31 cellular contexts compared by ENCODE assay signal in the genomic region with DNA sequence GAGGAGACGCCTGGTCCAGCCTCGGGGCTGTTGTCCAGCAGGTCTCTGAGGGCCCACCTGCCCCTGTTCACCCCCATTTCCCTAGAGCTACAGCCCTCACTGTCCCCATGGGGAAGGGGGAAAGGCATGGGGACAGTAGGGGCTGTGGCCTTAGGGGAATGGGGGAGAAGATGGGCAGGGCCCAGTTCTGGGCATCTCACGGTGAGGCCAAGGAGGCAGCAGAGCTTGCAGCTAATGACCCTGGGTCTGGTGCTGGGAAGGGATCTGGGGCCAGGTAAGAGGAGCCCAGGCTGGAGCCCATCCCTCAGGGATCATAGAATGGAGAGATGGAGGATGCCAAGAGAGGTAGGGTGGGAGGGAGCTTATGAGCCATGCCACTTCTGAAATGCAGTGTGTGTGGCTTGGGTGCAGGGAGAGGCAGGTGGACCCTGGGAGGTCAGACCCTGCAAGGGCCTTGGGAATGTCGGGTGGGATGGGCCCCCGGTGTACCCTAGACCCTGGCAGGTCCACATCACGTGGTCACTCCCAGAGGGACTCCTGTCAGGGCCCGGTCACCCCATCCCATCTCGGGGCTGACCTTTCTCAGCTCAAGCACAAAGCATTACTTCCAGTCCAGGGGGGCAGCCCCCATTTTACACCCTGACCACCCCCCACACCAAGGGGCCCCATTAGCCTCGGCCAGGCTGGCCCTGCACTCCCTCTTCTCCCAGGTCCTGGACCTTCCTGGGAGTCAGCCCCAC.
"Had no signal": no experiment of that assay in that cellular context is flagged by ENCODE, and none has a peak within 500 bp of the region (broad histone marks: within the 10 kb centered on the region; RNA-seq: fewer than 3 reads in every experiment).

No MANE protein-coding gene starts in this region.

- H3K27me3 ChIP-seq: ascending aorta, breast epithelium, cardiac muscle cell, colonic mucosa, dorsolateral prefrontal cortex, esophagus muscularis mucosa, foreskin keratinocyte, gastrocnemius medialis, heart left ventricle had no signal

- H3K4me3 ChIP-seq: ascending aorta, breast epithelium, cardiac muscle cell, colonic mucosa, dorsolateral prefrontal cortex, esophagus muscularis mucosa, gastrocnemius medialis, heart left ventricle had no signal

- H3K9me3 ChIP-seq: ascending aorta, breast epithelium, colonic mucosa, esophagus muscularis mucosa, gastrocnemius medialis, heart left ventricle had no signal

- H3K4me1 ChIP-seq: ascending aorta, breast epithelium, colonic mucosa, esophagus muscularis mucosa, foreskin keratinocyte, gastrocnemius medialis, heart left ventricle had no signal

- H3K4me3 Mint-ChIP-seq: activated B cell treated with CpG ODN at 0.5 μM for 24 hours; activated CD4-positive, alpha-beta memory T cell treated with anti-CD3 and anti-CD28 coated beads for 36 hours; activated CD4-positive, alpha-beta T cell treated with anti-CD3 and anti-CD28 coated beads for 36 hours; activated CD4-positive, alpha-beta T cell treated with anti-CD3 and anti-CD28 coated beads, Interleukin-2, amount 10 ng/mL, durations not matched to agents 24 days and 14 days; activated CD8-positive, alpha-beta memory T cell treated with anti-CD3 and anti-CD28 coated beads, Interleukin-2, amount 10 ng/mL, durations not matched to agents 7 days and 5 days; activated CD8-positive, alpha-beta T cell treated with anti-CD3 and anti-CD28 coated beads, Interleukin-2, amount 10 ng/mL, durations not matched to agents 7 days and 5 days; activated naive CD4-positive, alpha-beta T cell treated with anti-CD3 and anti-CD28 coated beads for 36 hours; activated naive CD8-positive, alpha-beta T cell; activated T-helper 1 cell treated with anti-CD3 and anti-CD28 coated beads, Interleukin-12 subunit alpha, Interleukin-12 subunit beta, Interleukin-2, Interleukin-4 antibody, amounts not matched to agents 30 ng/mL and 10 ng/mL and 1 ng/mL, durations not matched to agents 14 hours and 24 hours and 36 hours; brain; central memory CD8-positive, alpha-beta T cell; endodermal cell had no signal

- ATAC-seq: activated CD4-positive, alpha-beta T cell treated with anti-CD3 and anti-CD28 coated beads for 36 hours; activated CD8-positive, alpha-beta memory T cell treated with anti-CD3 and anti-CD28 coated beads, Interleukin-2, amount 10 ng/mL, durations not matched to agents 7 days and 5 days; activated CD8-positive, alpha-beta T cell treated with anti-CD3 and anti-CD28 coated beads, Interleukin-2, amount 10 ng/mL, durations not matched to agents 7 days and 5 days; foreskin keratinocyte; gastrocnemius medialis; heart left ventricle had no signal

- H3K9me3 Mint-ChIP-seq: activated B cell treated with CpG ODN at 0.5 μM for 24 hours; activated CD4-positive, alpha-beta memory T cell treated with anti-CD3 and anti-CD28 coated beads for 36 hours; activated CD4-positive, alpha-beta T cell treated with anti-CD3 and anti-CD28 coated beads, Interleukin-2, amount 10 ng/mL, durations not matched to agents 24 days and 14 days; activated naive CD4-positive, alpha-beta T cell treated with anti-CD3 and anti-CD28 coated beads for 36 hours; activated T-helper 1 cell treated with anti-CD3 and anti-CD28 coated beads, Interleukin-12 subunit alpha, Interleukin-12 subunit beta, Interleukin-2, Interleukin-4 antibody, amounts not matched to agents 30 ng/mL and 10 ng/mL and 1 ng/mL, durations not matched to agents 14 hours and 24 hours and 36 hours; activated T-helper 2 cell treated with anti-CD3 and anti-CD28 coated beads, Interferon-gamma antibody, Interleukin-2, Interleukin-4, amounts not matched to agents 10 μg/mL and 5 μg/mL and 100 μg/mL, durations not matched to agents 14 hours and 24 hours and 36 hours; brain; central memory CD8-positive, alpha-beta T cell; endodermal cell had no signal

- DNase-seq: activated B cell treated with CpG ODN at 0.5 μM for 24 hours; activated CD4-positive, alpha-beta memory T cell treated with anti-CD3 and anti-CD28 coated beads for 36 hours; activated CD4-positive, alpha-beta T cell treated with anti-CD3 and anti-CD28 coated beads for 36 hours; activated CD4-positive, alpha-beta T cell treated with anti-CD3 and anti-CD28 coated beads, Interleukin-2, amount 10 ng/mL, durations not matched to agents 24 days and 14 days; activated CD4-positive, CD25-positive, alpha-beta regulatory T cell treated with anti-CD3 and anti-CD28 coated beads, Interleukin-2, amount 50 U/mL, for 72 hours; activated CD8-positive, alpha-beta memory T cell treated with anti-CD3 and anti-CD28 coated beads, Interleukin-2, amount 10 ng/mL, durations not matched to agents 7 days and 5 days; activated CD8-positive, alpha-beta memory T cell treated with anti-CD3 and anti-CD28 coated beads, Interleukin-2, amount 50 U/mL, for 4 hours; activated CD8-positive, alpha-beta T cell treated with anti-CD3 and anti-CD28 coated beads, Interleukin-2, amount 10 ng/mL, durations not matched to agents 7 days and 5 days; activated effector memory CD4-positive, alpha-beta T cell treated with anti-CD3 and anti-CD28 coated beads, Interleukin-2, amount 50 U/mL, for 16 hours; activated naive CD4-positive, alpha-beta T cell treated with anti-CD3 and anti-CD28 coated beads for 36 hours; activated T-cell treated with anti-CD3 and anti-CD28 coated beads, Interleukin-2, amount 50 U/mL, for 1 hour; activated T-cell treated with anti-CD3 and anti-CD28 coated beads, Interleukin-2, amount 50 U/mL, for 48 hours; colonic mucosa; effector memory CD4-positive, alpha-beta T cell; endodermal cell; foreskin keratinocyte; gastrocnemius medialis; glutamatergic neuron; heart left ventricle; T-helper 2 cell had no signal

- H3K36me3 Mint-ChIP-seq: activated CD4-positive, alpha-beta memory T cell treated with anti-CD3 and anti-CD28 coated beads for 36 hours; activated CD8-positive, alpha-beta memory T cell treated with anti-CD3 and anti-CD28 coated beads, Interleukin-2, amount 10 ng/mL, durations not matched to agents 7 days and 5 days; activated naive CD8-positive, alpha-beta T cell; brain had no signal

- H3K4me1 Mint-ChIP-seq: activated CD4-positive, alpha-beta T cell treated with anti-CD3 and anti-CD28 coated beads for 36 hours; activated CD8-positive, alpha-beta memory T cell treated with anti-CD3 and anti-CD28 coated beads, Interleukin-2, amount 10 ng/mL, durations not matched to agents 7 days and 5 days; brain; central memory CD8-positive, alpha-beta T cell; endodermal cell had no signal

- H3K27ac Mint-ChIP-seq: activated B cell treated with CpG ODN at 0.5 μM for 24 hours; activated CD4-positive, alpha-beta memory T cell treated with anti-CD3 and anti-CD28 coated beads for 36 hours; activated CD4-positive, alpha-beta T cell treated with anti-CD3 and anti-CD28 coated beads for 36 hours; activated CD4-positive, alpha-beta T cell treated with anti-CD3 and anti-CD28 coated beads, Interleukin-2, amount 10 ng/mL, durations not matched to agents 24 days and 14 days; activated CD8-positive, alpha-beta memory T cell treated with anti-CD3 and anti-CD28 coated beads, Interleukin-2, amount 10 ng/mL, durations not matched to agents 7 days and 5 days; activated CD8-positive, alpha-beta T cell treated with anti-CD3 and anti-CD28 coated beads, Interleukin-2, amount 10 ng/mL, durations not matched to agents 7 days and 5 days; activated naive CD4-positive, alpha-beta T cell treated with anti-CD3 and anti-CD28 coated beads for 36 hours; activated naive CD8-positive, alpha-beta T cell; activated T-helper 1 cell treated with anti-CD3 and anti-CD28 coated beads, Interleukin-12 subunit alpha, Interleukin-12 subunit beta, Interleukin-2, Interleukin-4 antibody, amounts not matched to agents 30 ng/mL and 10 ng/mL and 1 ng/mL, durations not matched to agents 14 hours and 24 hours and 36 hours; activated T-helper 2 cell treated with anti-CD3 and anti-CD28 coated beads, Interferon-gamma antibody, Interleukin-2, Interleukin-4, amounts not matched to agents 10 μg/mL and 5 μg/mL and 100 μg/mL, durations not matched to agents 14 hours and 24 hours and 36 hours; brain; endodermal cell had no signal

- H3K27me3 Mint-ChIP-seq: activated B cell treated with CpG ODN at 0.5 μM for 24 hours; activated CD4-positive, alpha-beta memory T cell treated with anti-CD3 and anti-CD28 coated beads for 36 hours; activated CD4-positive, alpha-beta T cell treated with anti-CD3 and anti-CD28 coated beads for 36 hours; activated CD8-positive, alpha-beta memory T cell treated with anti-CD3 and anti-CD28 coated beads, Interleukin-2, amount 10 ng/mL, durations not matched to agents 7 days and 5 days; activated naive CD8-positive, alpha-beta T cell; central memory CD8-positive, alpha-beta T cell had no signal

- H3K27ac ChIP-seq: ascending aorta, breast epithelium, cardiac muscle cell, colonic mucosa, dorsolateral prefrontal cortex, esophagus muscularis mucosa, foreskin keratinocyte, gastrocnemius medialis, heart left ventricle, VCaP had no signal

- H3K36me3 ChIP-seq: ascending aorta, breast epithelium, cardiac muscle cell, colonic mucosa, esophagus muscularis mucosa, gastrocnemius medialis, heart left ventricle had no signal
